28 cellular contexts compared by ENCODE assay signal in the genomic region with DNA sequence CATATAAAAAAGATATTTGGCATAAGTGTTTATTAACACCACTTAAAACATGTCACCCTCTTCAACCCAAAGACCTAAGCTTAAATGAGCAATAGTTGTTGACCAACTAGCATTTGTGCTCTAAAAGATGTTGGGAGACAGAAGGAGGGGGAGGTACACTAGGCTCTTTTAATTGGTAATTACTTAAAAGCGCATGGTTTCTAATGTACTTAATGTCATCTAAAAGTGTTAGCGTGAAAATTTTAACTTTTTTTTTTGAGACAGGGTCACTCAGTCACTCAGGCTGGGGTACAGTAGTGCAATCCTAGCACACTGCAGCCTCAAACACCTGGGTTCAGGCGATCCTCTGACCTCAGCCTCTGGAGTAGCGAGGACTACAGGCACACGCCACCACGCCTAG.
"Had no signal": no experiment of that assay in that cellular context is flagged by ENCODE, and none has a peak within 500 bp of the region (broad histone marks: within the 10 kb centered on the region; RNA-seq: fewer than 3 reads in every experiment).

No MANE protein-coding gene starts in this region.

- H3K4me3 ChIP-seq: coronary artery, esophagus muscularis mucosa, gastrocnemius medialis, heart left ventricle had no signal

- DNase-seq: activated CD4-positive, alpha-beta memory T cell treated with anti-CD3 and anti-CD28 coated beads, Interleukin-2, amount 10 ng/mL, durations not matched to agents 7 days and 5 days; activated CD4-positive, alpha-beta T cell treated with anti-CD3 and anti-CD28 coated beads for 1 hour; activated CD4-positive, alpha-beta T cell treated with anti-CD3 and anti-CD28 coated beads for 4 hours; activated CD4-positive, alpha-beta T cell treated with anti-CD3 and anti-CD28 coated beads, Interleukin-2, amount 10 ng/mL, durations not matched to agents 7 days and 5 days; activated CD4-positive, alpha-beta T cell treated with anti-CD3 and anti-CD28 coated beads, Interleukin-2, amount 50 U/mL, for 4 hours; activated CD8-positive, alpha-beta memory T cell treated with anti-CD3 and anti-CD28 coated beads, Interleukin-2, amount 50 U/mL, for 48 hours; activated gamma-delta T cell treated with Interleukin-2 at 50 U/mL for 16 hours; activated naive CD4-positive, alpha-beta T cell treated with anti-CD3 and anti-CD28 coated beads, Interleukin-2, amount 50 U/mL, for 16 hours; activated naive CD4-positive, alpha-beta T cell treated with Interleukin-2 at 50 U/mL for 16 hours; activated T-cell treated with anti-CD3 and anti-CD28 coated beads for 4 hours; activated T-cell treated with anti-CD3 and anti-CD28 coated beads, Interleukin-2, amount 50 U/mL, for 24 hours; activated T-cell treated with anti-CD3 and anti-CD28 coated beads, Interleukin-2, amount 50 U/mL, for 72 hours; amniotic stem cell; anterior cingulate cortex; brain microvascular endothelial cell; dermis blood vessel endothelial cell; effector CD4-positive, alpha-beta T cell; effector memory CD8-positive, alpha-beta T cell; erythroblast; foreskin keratinocyte; gastrocnemius medialis; glutamatergic neuron; heart left ventricle; T-helper 2 cell had no signal

- H3K9me3 Mint-ChIP-seq: activated CD4-positive, alpha-beta memory T cell treated with anti-CD3 and anti-CD28 coated beads, Interleukin-2, amount 10 ng/mL, durations not matched to agents 7 days and 5 days; activated CD4-positive, alpha-beta T cell treated with anti-CD3 and anti-CD28 coated beads, Interleukin-2, amount 10 ng/mL, durations not matched to agents 7 days and 5 days; activated T-cell treated with anti-CD3 and anti-CD28 coated beads, Interleukin-2, amount 50 U/mL, for 24 hours; activated T-cell treated with anti-CD3 and anti-CD28 coated beads, Interleukin-2, amount 50 U/mL, for 72 hours; central memory CD8-positive, alpha-beta T cell; effector memory CD8-positive, alpha-beta T cell had no signal

- H3K27ac Mint-ChIP-seq: activated CD4-positive, alpha-beta memory T cell treated with anti-CD3 and anti-CD28 coated beads, Interleukin-2, amount 10 ng/mL, durations not matched to agents 7 days and 5 days; activated CD4-positive, alpha-beta T cell treated with anti-CD3 and anti-CD28 coated beads, Interleukin-2, amount 10 ng/mL, durations not matched to agents 7 days and 5 days; activated naive CD8-positive, alpha-beta T cell; activated T-cell treated with anti-CD3 and anti-CD28 coated beads, Interleukin-2, amount 50 U/mL, for 24 hours; activated T-cell treated with anti-CD3 and anti-CD28 coated beads, Interleukin-2, amount 50 U/mL, for 72 hours; effector memory CD8-positive, alpha-beta T cell had no signal

- H3K27me3 ChIP-seq: brain microvascular endothelial cell, esophagus muscularis mucosa, foreskin keratinocyte, gastrocnemius medialis, heart left ventricle had no signal

- H3K4me3 Mint-ChIP-seq: activated CD4-positive, alpha-beta memory T cell treated with anti-CD3 and anti-CD28 coated beads, Interleukin-2, amount 10 ng/mL, durations not matched to agents 7 days and 5 days; activated CD4-positive, alpha-beta T cell treated with anti-CD3 and anti-CD28 coated beads, Interleukin-2, amount 10 ng/mL, durations not matched to agents 7 days and 5 days; activated naive CD8-positive, alpha-beta T cell; activated T-cell treated with anti-CD3 and anti-CD28 coated beads, Interleukin-2, amount 50 U/mL, for 24 hours; activated T-cell treated with anti-CD3 and anti-CD28 coated beads, Interleukin-2, amount 50 U/mL, for 72 hours; central memory CD8-positive, alpha-beta T cell; effector memory CD8-positive, alpha-beta T cell had no signal

- ATAC-seq: activated T-cell treated with anti-CD3 and anti-CD28 coated beads, Interleukin-2, amount 50 U/mL, for 72 hours; effector memory CD8-positive, alpha-beta T cell; foreskin keratinocyte; gastrocnemius medialis; heart left ventricle had no signal

- H3K4me1 ChIP-seq: foreskin keratinocyte had no signal

- H3K27ac ChIP-seq: brain microvascular endothelial cell, coronary artery, esophagus muscularis mucosa, foreskin keratinocyte, gastrocnemius medialis, heart left ventricle had no signal

- H3K9me3 ChIP-seq: esophagus muscularis mucosa, gastrocnemius medialis, heart left ventricle had no signal

- H3K27me3 Mint-ChIP-seq: activated CD4-positive, alpha-beta memory T cell treated with anti-CD3 and anti-CD28 coated beads, Interleukin-2, amount 10 ng/mL, durations not matched to agents 7 days and 5 days; activated CD4-positive, alpha-beta T cell treated with anti-CD3 and anti-CD28 coated beads, Interleukin-2, amount 10 ng/mL, durations not matched to agents 7 days and 5 days; activated naive CD8-positive, alpha-beta T cell; activated T-cell treated with anti-CD3 and anti-CD28 coated beads, Interleukin-2, amount 50 U/mL, for 24 hours; central memory CD8-positive, alpha-beta T cell; effector memory CD8-positive, alpha-beta T cell had no signal

- H3K36me3 ChIP-seq: brain microvascular endothelial cell, gastrocnemius medialis had no signal
